30 cellular contexts compared by ENCODE assay signal in genomic region chr10:10160821-10161312, GRCh38.
"Had no signal": no experiment of that assay in that cellular context is flagged by ENCODE, and none has a peak within 500 bp of the region (broad histone marks: within the 10 kb centered on the region; RNA-seq: fewer than 3 reads in every experiment).

No MANE protein-coding gene starts in this region.

- H3K4me1 ChIP-seq: adrenal gland, body of pancreas, breast epithelium had no signal

- H3K27me3 ChIP-seq: adrenal gland, body of pancreas, breast epithelium, MG63 had no signal

- DNase-seq: activated CD4-positive, alpha-beta T cell treated with anti-CD3 and anti-CD28 coated beads for 1 hour; activated CD4-positive, alpha-beta T cell treated with anti-CD3 and anti-CD28 coated beads for 48 hours; activated CD4-positive, alpha-beta T cell treated with anti-CD3 and anti-CD28 coated beads, Interleukin-2, amount 50 U/mL, for 4 hours; activated CD4-positive, CD25-positive, alpha-beta regulatory T cell; activated CD8-positive, alpha-beta T cell treated with anti-CD3 and anti-CD28 coated beads for 36 hours; activated effector memory CD4-positive, alpha-beta T cell treated with anti-CD3 and anti-CD28 coated beads, Interleukin-2, amount 50 U/mL, for 16 hours; activated naive CD4-positive, alpha-beta T cell treated with anti-CD3 and anti-CD28 coated beads for 36 hours; activated T-cell treated with anti-CD3 and anti-CD28 coated beads, Interleukin-2, amount 50 U/mL, for 1 hour; activated T-cell treated with anti-CD3 and anti-CD28 coated beads, Interleukin-2, amount 50 U/mL, for 72 hours; adrenal gland; body of pancreas; Kasumi-1; KG1; MG63; MV-4-11; NCI-H1092; NCI-H1436 treated with DMSO at 0.1 percent for 48 hours; NCI-H1694 treated with DMSO at 0.1 percent for 48 hours; NCI-H2029; NCI-H345; NCI-H524 treated with DMSO at 0.1 percent for 48 hours; SIG-M5; SW 1271; T-helper 1 cell; T1000; WERI-Rb-1 had no signal

- H3K36me3 ChIP-seq: adrenal gland, breast epithelium, MG63, WERI-Rb-1 had no signal

- H3K9me3 ChIP-seq: body of pancreas, MG63 had no signal

- ATAC-seq: activated CD8-positive, alpha-beta T cell treated with anti-CD3 and anti-CD28 coated beads for 36 hours; activated naive CD4-positive, alpha-beta T cell treated with anti-CD3 and anti-CD28 coated beads, Interleukin-2, amount 50 U/mL, for 72 hours; activated T-cell treated with anti-CD3 and anti-CD28 coated beads, Interleukin-2, amount 50 U/mL, for 72 hours; activated T-helper 17 cell treated with anti-CD3 and anti-CD28 coated beads, Interleukin-2, amount 50 U/mL, for 72 hours; body of pancreas; Panc1 had no signal

- H3K4me3 ChIP-seq: adrenal gland, body of pancreas, breast epithelium, MG63 had no signal

- H3K27ac ChIP-seq: adrenal gland, body of pancreas, breast epithelium, WERI-Rb-1 had no signal
